In the genomic region with DNA sequence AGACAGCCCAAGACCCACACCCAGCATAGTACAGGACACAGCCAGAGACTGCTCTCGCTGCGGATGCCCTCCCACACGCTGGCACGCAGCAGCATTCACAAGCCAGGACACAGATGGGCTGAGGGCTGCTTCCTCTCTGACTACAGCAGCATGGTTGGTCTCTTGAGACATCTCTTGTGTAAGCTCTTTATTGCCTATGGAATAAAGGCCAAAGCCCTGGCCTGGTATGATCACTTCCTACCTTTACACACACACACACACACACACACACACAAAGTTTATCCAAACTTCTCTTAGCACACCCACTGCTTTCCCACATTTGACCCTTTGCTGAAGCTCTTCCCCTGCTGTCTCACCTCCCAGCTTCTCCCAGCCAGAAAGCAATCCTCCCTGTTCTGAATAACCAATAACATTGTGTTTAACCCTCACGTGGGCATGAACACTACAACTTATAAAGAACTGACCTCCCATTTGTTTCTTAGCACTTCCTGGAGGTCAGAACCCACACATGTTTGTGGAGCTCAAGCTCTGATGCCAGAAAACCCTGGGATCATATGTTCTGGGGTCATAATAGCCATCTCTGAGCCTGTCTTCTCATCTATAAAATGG, we compare ENCODE assay signal across 8 cellular contexts. TPM values are rescaled to one million over a fixed set of nuclear protein-coding genes. Genes with fewer than 3 reads are reported as not detected.
DNase-seq lines count a peak whose midpoint lies in the region; ATAC-seq and TF ChIP-seq lines count a peak whose summit lies in the region.

No MANE protein-coding gene starts in this region.

- TF ChIP-seq POLR2A in tibial nerve (IDR thresholded peaks at IDR 0.05) (no peak), GM18505 (IDR thresholded peaks at IDR 0.05; ENCODE audit: borderline replicate concordance, extremely low read depth, insufficient read depth, insufficient read length) (no peak)

- no peak overlapping the region for H3K27ac Mint-ChIP-seq in activated naive CD4-positive, alpha-beta T cell treated with anti-CD3 and anti-CD28 coated beads, Interleukin-2, amount 10 ng/mL, durations not matched to agents 7 days and 5 days
- peak overlapping the region; percentile 96 for H3K27ac Mint-ChIP-seq in memory B cell

- H3K27me3 ChIP-seq in NT2/D1 (ENCODE audit: insufficient read depth, insufficient read length) (no peaks in the 10 kb centered on the region), tibial nerve (no peaks in the 10 kb centered on the region)

- peak; percentile 31 for DNase-seq in activated naive CD4-positive, alpha-beta T cell treated with anti-CD3 and anti-CD28 coated beads, Interleukin-2, amount 10 ng/mL, durations not matched to agents 7 days and 5 days
- DNase-seq in activated naive CD4-positive, alpha-beta T cell treated with Interleukin-2 at 50 U/mL for 16 hours: no peak
- DNase-seq in NT2/D1 (ENCODE audit: low read depth, low spot score): no peak
- DNase-seq in cerebellum (ENCODE audit: low spot score): peak; percentile 21
- peak in 1 of 2 donors; percentile 28 for DNase-seq in memory B cell (ENCODE audit: low spot score in 2 of 2)
- DNase-seq in tibial nerve (ENCODE audit: low spot score in 2 of 2): peak; percentile 36 to 54
- no peak for DNase-seq in SK-N-DZ (ENCODE audit: low spot score)

- H3K27me3 Mint-ChIP-seq in activated naive CD4-positive, alpha-beta T cell treated with anti-CD3 and anti-CD28 coated beads, Interleukin-2, amount 10 ng/mL, durations not matched to agents 7 days and 5 days: peaks cover 25% of the 10 kb centered on the region
- H3K27me3 Mint-ChIP-seq in memory B cell: no peaks in the 10 kb centered on the region

- peak; percentile 61 for ATAC-seq in memory B cell (ENCODE audit: low read depth)
- ATAC-seq in GM18505 (IDR thresholded peaks at IDR 0.05; ENCODE audit: unreplicated experiment): no peak

- H3K9me3 Mint-ChIP-seq in activated naive CD4-positive, alpha-beta T cell treated with anti-CD3 and anti-CD28 coated beads, Interleukin-2, amount 10 ng/mL, durations not matched to agents 7 days and 5 days: peaks cover 2% of the 10 kb centered on the region
- peaks cover 2% of the 10 kb centered on the region for H3K9me3 Mint-ChIP-seq in memory B cell

- no peak for TF ChIP-seq CTCF in tibial nerve (IDR thresholded peaks at IDR 0.05)

- peak overlapping the region; percentile 57 for H3K9ac ChIP-seq in NT2/D1 (ENCODE audit: insufficient read length, low read depth)

- peaks cover 3% of the 10 kb centered on the region for H3K4me1 ChIP-seq in NT2/D1 (ENCODE audit: insufficient read depth, insufficient read length)
- H3K4me1 ChIP-seq in tibial nerve: peaks cover 0 to 37% (median 11%) of the 10 kb centered on the region in 4 donors

- CTCF ChIA-PET in activated naive CD4-positive, alpha-beta T cell treated with anti-CD3 and anti-CD28 coated beads, Interleukin-2, amount 10 ng/mL, durations not matched to agents 7 days and 5 days (lab: Charles Lee): interaction anchor here (0.9 to 2.4 kb wide), 3 partner anchors 15 to 70 kb away, joined by 3 to 13 read pairs (median 6); no protein-coding TSS in a partner anchor

- H3K9me3 ChIP-seq in NT2/D1 (ENCODE audit: insufficient read depth, low read length) (no peaks in the 10 kb centered on the region), tibial nerve (no peaks in the 10 kb centered on the region)

- H3K4me1 Mint-ChIP-seq in activated naive CD4-positive, alpha-beta T cell treated with anti-CD3 and anti-CD28 coated beads, Interleukin-2, amount 10 ng/mL, durations not matched to agents 7 days and 5 days: peaks cover 40% of the 10 kb centered on the region
- peaks cover 27% of the 10 kb centered on the region for H3K4me1 Mint-ChIP-seq in memory B cell

- H3K4me3 ChIP-seq in NT2/D1 (ENCODE audit: insufficient read length, low read depth) (no peak overlapping the region), tibial nerve (peak overlapping the region in 1 of 4 donors; percentile 74)

- H3K27ac ChIP-seq in tibial nerve: peak overlapping the region; percentile 7 to 91 (median 88)

- WGBS in tibial nerve, 2 donors: 13 to 16% methylated on average over 5 of the region's 5 CpGs

- H3K36me3 Mint-ChIP-seq in activated naive CD4-positive, alpha-beta T cell treated with anti-CD3 and anti-CD28 coated beads, Interleukin-2, amount 10 ng/mL, durations not matched to agents 7 days and 5 days: no peaks in the 10 kb centered on the region
- H3K36me3 Mint-ChIP-seq in memory B cell: peaks cover 3% of the 10 kb centered on the region

- H3K36me3 ChIP-seq in NT2/D1 (ENCODE audit: insufficient read depth, insufficient read length, low read length) (no peaks in the 10 kb centered on the region), tibial nerve (no peaks in the 10 kb centered on the region)

- TF ChIP-seq EP300 in tibial nerve (IDR thresholded peaks at IDR 0.05): peak in 1 of 2 donors; percentile 66

- H3K4me3 Mint-ChIP-seq in activated naive CD4-positive, alpha-beta T cell treated with anti-CD3 and anti-CD28 coated beads, Interleukin-2, amount 10 ng/mL, durations not matched to agents 7 days and 5 days: peak overlapping the region; percentile 99
- H3K4me3 Mint-ChIP-seq in memory B cell: peak overlapping the region; percentile 100

RNA-seq across cellular contexts. Expression of gene LUZP1, which starts 1.2 kb away (rescaled TPM):
- total RNA-seq in cerebellum (13.0 TPM), tibial nerve (10 to 100 TPM; 16.7 to 17.7 (median 17.2) TPM)
- polyA plus RNA-seq in SK-N-DZ (2014; cell fraction: cytosol; rRNA removed): 2.3 and 3.1 TPM in 2 replicates
- polyA plus RNA-seq in SK-N-DZ (2014; cell fraction: nucleus; rRNA removed): 2.0 and 4.3 TPM in 2 replicates

RNA-seq across cellular contexts. Expression of gene HTR1D, which starts 47.5 kb away (rescaled TPM):
- total RNA-seq in cerebellum (not detected), tibial nerve (1 to 10 TPM in 1 of 4 donors, under 1 TPM in 2, not detected in 1; 0.30 to 2.4 (median 0.63) TPM)
- polyA plus RNA-seq in SK-N-DZ (2014; cell fraction: cytosol; rRNA removed): not detected in 2 replicates
- not detected in 2 replicates for polyA plus RNA-seq in SK-N-DZ (2014; cell fraction: nucleus; rRNA removed)

Comparison
In these comparisons a context has a peak if more than half of its experiments do, and no peak if none do; other contexts are left out.
1. DNase-seq: peak in activated naive CD4-positive, alpha-beta T cell treated with anti-CD3 and anti-CD28 coated beads, Interleukin-2, amount 10 ng/mL, durations not matched to agents 7 days and 5 days (single experiment), cerebellum (single experiment) and tibial nerve (2 of 2); none in activated naive CD4-positive, alpha-beta T cell treated with Interleukin-2 at 50 U/mL for 16 hours (single experiment), NT2/D1 (single experiment) and SK-N-DZ (single experiment).